In the genomic region with DNA sequence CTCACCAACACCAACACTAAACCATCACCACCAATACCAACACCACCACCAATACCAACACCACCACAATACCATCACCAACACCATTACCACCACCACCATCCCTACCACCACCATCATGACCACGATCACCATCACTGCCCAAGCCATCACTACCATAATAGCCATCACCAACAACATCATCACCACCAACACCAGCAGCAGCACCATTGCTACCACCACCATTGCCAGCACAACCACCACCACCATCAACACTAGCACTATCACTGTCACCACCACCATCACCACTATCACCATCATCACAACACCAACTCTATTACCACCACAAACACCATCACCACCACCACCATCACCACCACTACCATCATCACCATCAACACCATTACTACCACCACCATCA, we compare ENCODE assay signal across 2 cellular contexts.
TF ChIP-seq lines count a peak whose summit lies in the region.

No MANE protein-coding gene starts in this region.

TF ChIP-seq in IMR-90, 13 proteins besides CTCF, POLR2A, EP300 and RAD21:
- TF ChIP-seq RFX5 (IDR thresholded peaks at IDR 0.05; ENCODE audit: low read depth, low read length) = no peak
- TF ChIP-seq NFE2L2 (IDR thresholded peaks at IDR 0.05; ENCODE audit: low read depth, low read length) = no peak
- TF ChIP-seq, protein P1, sequence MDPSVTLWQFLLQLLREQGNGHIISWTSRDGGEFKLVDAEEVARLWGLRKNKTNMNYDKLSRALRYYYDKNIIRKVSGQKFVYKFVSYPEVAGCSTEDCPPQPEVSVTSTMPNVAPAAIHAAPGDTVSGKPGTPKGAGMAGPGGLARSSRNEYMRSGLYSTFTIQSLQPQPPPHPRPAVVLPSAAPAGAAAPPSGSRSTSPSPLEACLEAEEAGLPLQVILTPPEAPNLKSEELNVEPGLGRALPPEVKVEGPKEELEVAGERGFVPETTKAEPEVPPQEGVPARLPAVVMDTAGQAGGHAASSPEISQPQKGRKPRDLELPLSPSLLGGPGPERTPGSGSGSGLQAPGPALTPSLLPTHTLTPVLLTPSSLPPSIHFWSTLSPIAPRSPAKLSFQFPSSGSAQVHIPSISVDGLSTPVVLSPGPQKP (IDR thresholded peaks at IDR 0.05; ENCODE audit: borderline replicate concordance, low read depth, low read length) = no peak
- no peak for TF ChIP-seq CEBPB (IDR thresholded peaks at IDR 0.05; ENCODE audit: low read depth, low read length)
- no peak for TF ChIP-seq CHD1 (IDR thresholded peaks at IDR 0.05; ENCODE audit: low read depth, low read length)
- TF ChIP-seq BHLHE40 (IDR thresholded peaks at IDR 0.05; ENCODE audit: low read depth, low read length) = no peak
- TF ChIP-seq SMC3 (IDR thresholded peaks at IDR 0.05; ENCODE audit: low read depth, low read length) = no peak
- no peak for TF ChIP-seq RCOR1 (IDR thresholded peaks at IDR 0.05; ENCODE audit: insufficient replicate concordance, low read length)
- TF ChIP-seq MAZ (IDR thresholded peaks at IDR 0.05; ENCODE audit: borderline replicate concordance, low read depth, low read length) = no peak
- TF ChIP-seq, protein P2, sequence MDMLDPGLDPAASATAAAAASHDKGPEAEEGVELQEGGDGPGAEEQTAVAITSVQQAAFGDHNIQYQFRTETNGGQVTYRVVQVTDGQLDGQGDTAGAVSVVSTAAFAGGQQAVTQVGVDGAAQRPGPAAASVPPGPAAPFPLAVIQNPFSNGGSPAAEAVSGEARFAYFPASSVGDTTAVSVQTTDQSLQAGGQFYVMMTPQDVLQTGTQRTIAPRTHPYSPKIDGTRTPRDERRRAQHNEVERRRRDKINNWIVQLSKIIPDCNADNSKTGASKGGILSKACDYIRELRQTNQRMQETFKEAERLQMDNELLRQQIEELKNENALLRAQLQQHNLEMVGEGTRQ (IDR thresholded peaks at IDR 0.05; ENCODE audit: low read depth, low read length) = no peak
- no peak for TF ChIP-seq FOS (IDR thresholded peaks at IDR 0.05; ENCODE audit: low read depth, low read length)
- no peak for TF ChIP-seq MAFK (IDR thresholded peaks at IDR 0.05; ENCODE audit: low read depth, low read length)
- TF ChIP-seq MXI1 (IDR thresholded peaks at IDR 0.05; ENCODE audit: borderline replicate concordance, low read depth, low read length) = no peak
TF ChIP-seq in IMR-90: peak in this region for 0.

TF ChIP-seq in H1, 55 proteins besides CTCF, POLR2A, EP300 and RAD21:
- TF ChIP-seq CEBPB (IDR thresholded peaks at IDR 0.05; ENCODE audit: low read depth, low read length) (no peak), NANOG (IDR thresholded peaks at IDR 0.05; ENCODE audit: insufficient read depth, low read depth, low read length, poor library complexity, severe bottlenecking) (no peak), TAF7 (optimal IDR thresholded peaks at IDR 0.05; ENCODE audit: borderline replicate concordance, low read depth, low read length) (no peak), SUZ12 (IDR thresholded peaks at IDR 0.05; ENCODE audit: low read length) (no peak)
- TF ChIP-seq, protein P3, sequence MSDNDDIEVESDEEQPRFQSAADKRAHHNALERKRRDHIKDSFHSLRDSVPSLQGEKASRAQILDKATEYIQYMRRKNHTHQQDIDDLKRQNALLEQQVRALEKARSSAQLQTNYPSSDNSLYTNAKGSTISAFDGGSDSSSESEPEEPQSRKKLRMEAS (IDR thresholded peaks at IDR 0.05) = no peak
